ENCODE assay signal across 16 cellular contexts in genomic region chr5:179110528-179110927, GRCh38. TPM values are rescaled to one million over a fixed set of nuclear protein-coding genes. Genes with fewer than 3 reads are reported as not detected.
DNase-seq lines count a peak whose midpoint lies in the region; ATAC-seq and TF ChIP-seq lines count a peak whose summit lies in the region.
"Had no signal": no experiment of that assay in that cellular context is flagged by ENCODE, and none has a peak within 500 bp of the region (broad histone marks: within the 10 kb centered on the region; RNA-seq: fewer than 3 reads in every experiment).

No MANE protein-coding gene starts in this region.

- H3K36me3 ChIP-seq in right atrium auricular region = no peaks in the 10 kb centered on the region

- H3K9me3 ChIP-seq in right atrium auricular region = peaks cover 4 to 68% of the 10 kb centered on the region in 2 donors

- no peak overlapping the region for H3K4me3 ChIP-seq in right atrium auricular region
- H3K4me3 ChIP-seq: GM23338 had no signal

- no peak for TF ChIP-seq CTCF in right atrium auricular region (IDR thresholded peaks at IDR 0.05)

- ATAC-seq in Right ventricle myocardium superior (ENCODE audit: poor library complexity) = no peak
- ATAC-seq in left lobe of liver = no peak
- ATAC-seq in GM19035 (IDR thresholded peaks at IDR 0.05; ENCODE audit: unreplicated experiment) = no peak
- ATAC-seq in HG03159 (IDR thresholded peaks at IDR 0.05; ENCODE audit: unreplicated experiment) = no peak
- ATAC-seq: CD8-positive, alpha-beta T cell; GM23338; HepG2 had no signal

- no peaks in the 10 kb centered on the region for H3K4me1 ChIP-seq in right atrium auricular region

- H3K27me3 ChIP-seq in right atrium auricular region = no peaks in the 10 kb centered on the region

- no peak overlapping the region for H3K27ac ChIP-seq in right atrium auricular region
- H3K27ac ChIP-seq: 22Rv1 had no signal

- DNase-seq in right atrium auricular region (ENCODE audit: low spot score) (peak; percentile 34), Right ventricle myocardium superior (no peak), left lobe of liver (ENCODE audit: low spot score) (peak; percentile 32), posterior vena cava (ENCODE audit: low spot score) (peak; percentile 68), NCI-H1930 (lab: John Stamatoyannopoulos, UW) (no peak), NCI-H82 (lab: John Stamatoyannopoulos, UW) (no peak)
- DNase-seq: CD8-positive, alpha-beta T cell; COR-L47; DND-41; GDM1; H9 had no signal

- intact Hi-C loops in Right ventricle myocardium superior (cut with DNase I) (no loop called here), posterior vena cava (cut with DNase I) (no loop called here)

RNA-seq across cellular contexts. Expression of gene ZNF354C, which starts 50.4 kb away (rescaled TPM):
- total RNA-seq in right atrium auricular region = 1 to 10 TPM; 2.4 to 2.7 TPM
- total RNA-seq in Right ventricle myocardium superior = 4.7 TPM
- total RNA-seq in left lobe of liver = 1.3 TPM
- total RNA-seq in posterior vena cava = 1 to 10 TPM; 6.3 to 6.7 TPM

Comparison
In these comparisons a context has a peak if more than half of its experiments do, and no peak if none do; other contexts are left out.
1. DNase-seq: peak in right atrium auricular region (single experiment), left lobe of liver (single experiment) and posterior vena cava (single experiment); none in Right ventricle myocardium superior (single experiment), NCI-H1930 (0 of 2) and NCI-H82 (single experiment).